ENCODE assay signal across 1 cellular context in the genomic region with DNA sequence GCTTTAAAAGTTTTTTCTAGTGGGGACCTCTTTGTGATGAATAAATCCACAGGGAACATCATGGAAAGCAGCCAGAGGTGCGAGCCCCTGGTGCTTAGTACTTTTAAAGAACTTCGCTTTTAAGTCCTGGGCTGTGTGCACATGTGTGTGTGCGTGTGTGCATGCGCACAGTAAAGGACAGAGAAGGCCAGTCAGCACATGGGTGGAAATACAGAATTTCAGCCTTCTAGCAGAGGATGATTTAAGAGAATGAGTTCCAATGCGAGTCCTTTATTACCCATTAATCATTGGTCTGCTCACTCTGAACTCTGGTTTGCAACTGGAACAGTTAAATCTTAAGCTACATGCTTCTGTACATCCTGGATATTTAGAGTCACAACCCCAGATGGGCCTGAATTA.
TF ChIP-seq lines count a peak whose summit lies in the region.

No MANE protein-coding gene starts in this region.

TF ChIP-seq in SK-N-SH treated with all-trans-retinoic acid at 6 μM for 48 hours, 23 proteins besides CTCF, POLR2A, EP300 and RAD21 (continued from another document):
- TF ChIP-seq, protein P1, sequence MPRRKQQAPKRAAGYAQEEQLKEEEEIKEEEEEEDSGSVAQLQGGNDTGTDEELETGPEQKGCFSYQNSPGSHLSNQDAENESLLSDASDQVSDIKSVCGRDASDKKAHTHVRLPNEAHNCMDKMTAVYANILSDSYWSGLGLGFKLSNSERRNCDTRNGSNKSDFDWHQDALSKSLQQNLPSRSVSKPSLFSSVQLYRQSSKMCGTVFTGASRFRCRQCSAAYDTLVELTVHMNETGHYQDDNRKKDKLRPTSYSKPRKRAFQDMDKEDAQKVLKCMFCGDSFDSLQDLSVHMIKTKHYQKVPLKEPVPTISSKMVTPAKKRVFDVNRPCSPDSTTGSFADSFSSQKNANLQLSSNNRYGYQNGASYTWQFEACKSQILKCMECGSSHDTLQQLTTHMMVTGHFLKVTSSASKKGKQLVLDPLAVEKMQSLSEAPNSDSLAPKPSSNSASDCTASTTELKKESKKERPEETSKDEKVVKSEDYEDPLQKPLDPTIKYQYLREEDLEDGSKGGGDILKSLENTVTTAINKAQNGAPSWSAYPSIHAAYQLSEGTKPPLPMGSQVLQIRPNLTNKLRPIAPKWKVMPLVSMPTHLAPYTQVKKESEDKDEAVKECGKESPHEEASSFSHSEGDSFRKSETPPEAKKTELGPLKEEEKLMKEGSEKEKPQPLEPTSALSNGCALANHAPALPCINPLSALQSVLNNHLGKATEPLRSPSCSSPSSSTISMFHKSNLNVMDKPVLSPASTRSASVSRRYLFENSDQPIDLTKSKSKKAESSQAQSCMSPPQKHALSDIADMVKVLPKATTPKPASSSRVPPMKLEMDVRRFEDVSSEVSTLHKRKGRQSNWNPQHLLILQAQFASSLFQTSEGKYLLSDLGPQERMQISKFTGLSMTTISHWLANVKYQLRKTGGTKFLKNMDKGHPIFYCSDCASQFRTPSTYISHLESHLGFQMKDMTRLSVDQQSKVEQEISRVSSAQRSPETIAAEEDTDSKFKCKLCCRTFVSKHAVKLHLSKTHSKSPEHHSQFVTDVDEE (CRISPR knock-in tag; IDR thresholded peaks at IDR 0.05): no peak
- TF ChIP-seq CSDC2 (CRISPR knock-in tag; IDR thresholded peaks at IDR 0.05) (no peak), GLIS3 (CRISPR knock-in tag; IDR thresholded peaks at IDR 0.05) (no peak), OSR1 (CRISPR knock-in tag; IDR thresholded peaks at IDR 0.05) (no peak)
- TF ChIP-seq, protein P2, sequence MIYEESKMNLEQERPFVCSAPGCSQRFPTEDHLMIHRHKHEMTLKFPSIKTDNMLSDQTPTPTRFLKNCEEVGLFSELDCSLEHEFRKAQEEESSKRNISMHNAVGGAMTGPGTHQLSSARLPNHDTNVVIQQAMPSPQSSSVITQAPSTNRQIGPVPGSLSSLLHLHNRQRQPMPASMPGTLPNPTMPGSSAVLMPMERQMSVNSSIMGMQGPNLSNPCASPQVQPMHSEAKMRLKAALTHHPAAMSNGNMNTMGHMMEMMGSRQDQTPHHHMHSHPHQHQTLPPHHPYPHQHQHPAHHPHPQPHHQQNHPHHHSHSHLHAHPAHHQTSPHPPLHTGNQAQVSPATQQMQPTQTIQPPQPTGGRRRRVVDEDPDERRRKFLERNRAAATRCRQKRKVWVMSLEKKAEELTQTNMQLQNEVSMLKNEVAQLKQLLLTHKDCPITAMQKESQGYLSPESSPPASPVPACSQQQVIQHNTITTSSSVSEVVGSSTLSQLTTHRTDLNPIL (CRISPR knock-in tag; IDR thresholded peaks at IDR 0.05; ENCODE audit: low read depth): no peak
